19 cellular contexts compared by ENCODE assay signal in genomic region chrX:17567821-17568220, GRCh38.
"Had no signal": no experiment of that assay in that cellular context is flagged by ENCODE, and none has a peak within 500 bp of the region (broad histone marks: within the 10 kb centered on the region; RNA-seq: fewer than 3 reads in every experiment).

No MANE protein-coding gene starts in this region.

- H3K36me3 ChIP-seq: suprapubic skin, upper lobe of left lung had no signal

- H3K4me3 ChIP-seq: skin epidermis, suprapubic skin, upper lobe of left lung had no signal

- H3K27me3 ChIP-seq: suprapubic skin, upper lobe of left lung had no signal

- H3K9me3 Mint-ChIP-seq: activated CD4-positive, alpha-beta T cell treated with anti-CD3 and anti-CD28 coated beads, Interleukin-2, amount 10 ng/mL, durations not matched to agents 24 days and 14 days; activated naive CD4-positive, alpha-beta T cell treated with anti-CD3 and anti-CD28 coated beads, Interleukin-2, amount 10 ng/mL, durations not matched to agents 7 days and 5 days; activated T-cell treated with anti-CD3 and anti-CD28 coated beads, Interleukin-2, amount 50 U/mL, for 24 hours; natural killer cell treated with Interleukin-12 subunit alpha and Interleukin-12 subunit beta and Interleukin-15 and Interleukin-18, amount 100 ng/mL, for 72 hours; stimulated activated naive CD8-positive, alpha-beta T cell treated with anti-CD3 and anti-CD28 coated beads, Interleukin-15, Interleukin-2, amounts not matched to agents 100 ng/mL and 50 ng/mL, for 24 hours; T-helper 1 cell treated with Interleukin-12 subunit alpha and Interleukin-12 subunit beta and Interleukin-4 antibody, amounts not matched to agents 30 μg/mL and 1 μg/mL, for 36 hours had no signal

- H3K27ac ChIP-seq: skin epidermis, suprapubic skin, upper lobe of left lung had no signal

- H3K4me3 Mint-ChIP-seq: activated CD4-positive, alpha-beta T cell treated with anti-CD3 and anti-CD28 coated beads, Interleukin-2, amount 10 ng/mL, durations not matched to agents 24 days and 14 days; activated CD8-positive, alpha-beta T cell treated with anti-CD3 and anti-CD28 coated beads, Interleukin-2, amount 10 ng/mL, durations not matched to agents 7 days and 5 days; activated naive CD4-positive, alpha-beta T cell treated with anti-CD3 and anti-CD28 coated beads, Interleukin-2, amount 10 ng/mL, durations not matched to agents 7 days and 5 days; activated T-cell treated with anti-CD3 and anti-CD28 coated beads, Interleukin-2, amount 50 U/mL, for 24 hours; natural killer cell treated with Interleukin-12 subunit alpha and Interleukin-12 subunit beta and Interleukin-15 and Interleukin-18, amount 100 ng/mL, for 72 hours; stimulated activated naive CD8-positive, alpha-beta T cell treated with anti-CD3 and anti-CD28 coated beads, Interleukin-15, Interleukin-2, amounts not matched to agents 100 ng/mL and 50 ng/mL, for 24 hours; T-helper 1 cell treated with Interleukin-12 subunit alpha and Interleukin-12 subunit beta and Interleukin-4 antibody, amounts not matched to agents 30 μg/mL and 1 μg/mL, for 36 hours had no signal

- H3K36me3 Mint-ChIP-seq: activated naive CD4-positive, alpha-beta T cell treated with anti-CD3 and anti-CD28 coated beads, Interleukin-2, amount 10 ng/mL, durations not matched to agents 7 days and 5 days; natural killer cell treated with Interleukin-12 subunit alpha and Interleukin-12 subunit beta and Interleukin-15 and Interleukin-18, amount 100 ng/mL, for 72 hours had no signal

- ATAC-seq: activated CD8-positive, alpha-beta T cell treated with anti-CD3 and anti-CD28 coated beads, Interleukin-2, amount 10 ng/mL, durations not matched to agents 7 days and 5 days; natural killer cell treated with Interleukin-12 subunit alpha and Interleukin-12 subunit beta and Interleukin-15 and Interleukin-18, amount 100 ng/mL, for 72 hours had no signal

- H3K9me3 ChIP-seq: suprapubic skin, upper lobe of left lung had no signal

- H3K4me1 ChIP-seq: suprapubic skin, upper lobe of left lung had no signal

- H3K27me3 Mint-ChIP-seq: activated CD4-positive, alpha-beta T cell treated with anti-CD3 and anti-CD28 coated beads, Interleukin-2, amount 10 ng/mL, durations not matched to agents 24 days and 14 days; activated naive CD4-positive, alpha-beta T cell treated with anti-CD3 and anti-CD28 coated beads, Interleukin-2, amount 10 ng/mL, durations not matched to agents 7 days and 5 days had no signal

- H3K27ac Mint-ChIP-seq: activated CD4-positive, alpha-beta T cell treated with anti-CD3 and anti-CD28 coated beads, Interleukin-2, amount 10 ng/mL, durations not matched to agents 24 days and 14 days; activated CD8-positive, alpha-beta T cell treated with anti-CD3 and anti-CD28 coated beads, Interleukin-2, amount 10 ng/mL, durations not matched to agents 7 days and 5 days; activated naive CD4-positive, alpha-beta T cell treated with anti-CD3 and anti-CD28 coated beads, Interleukin-2, amount 10 ng/mL, durations not matched to agents 7 days and 5 days; activated T-cell treated with anti-CD3 and anti-CD28 coated beads, Interleukin-2, amount 50 U/mL, for 24 hours; natural killer cell treated with Interleukin-12 subunit alpha and Interleukin-12 subunit beta and Interleukin-15 and Interleukin-18, amount 100 ng/mL, for 72 hours; stimulated activated naive CD8-positive, alpha-beta T cell treated with anti-CD3 and anti-CD28 coated beads, Interleukin-15, Interleukin-2, amounts not matched to agents 100 ng/mL and 50 ng/mL, for 24 hours; T-helper 1 cell treated with Interleukin-12 subunit alpha and Interleukin-12 subunit beta and Interleukin-4 antibody, amounts not matched to agents 30 μg/mL and 1 μg/mL, for 36 hours had no signal

- DNase-seq: activated CD4-positive, alpha-beta T cell treated with anti-CD3 and anti-CD28 coated beads, Interleukin-2, amount 10 ng/mL, durations not matched to agents 24 days and 14 days; activated CD8-positive, alpha-beta T cell treated with anti-CD3 and anti-CD28 coated beads, Interleukin-2, amount 10 ng/mL, durations not matched to agents 7 days and 5 days; activated naive CD4-positive, alpha-beta T cell treated with anti-CD3 and anti-CD28 coated beads, Interleukin-2, amount 10 ng/mL, durations not matched to agents 7 days and 5 days; activated T-cell treated with anti-CD3 and anti-CD28 coated beads, Interleukin-2, amount 50 U/mL, for 24 hours; amniotic stem cell; dermis blood vessel endothelial cell; effector memory CD4-positive, alpha-beta T cell; left cardiac atrium; mesendoderm; nucleus accumbens; posterior cingulate gyrus; stimulated activated CD4-positive, alpha-beta T cell treated with anti-CD3 and anti-CD28 coated beads, Interleukin-15, amount 100 ng/mL, for 24 hours; stimulated activated CD4-positive, alpha-beta T cell treated with anti-CD3 and anti-CD28 coated beads, Interleukin-2, amount 100 ng/mL, for 48 hours; upper lobe of left lung had no signal
